Comparison of ENCODE assay signal across 1 cellular context in the genomic region with DNA sequence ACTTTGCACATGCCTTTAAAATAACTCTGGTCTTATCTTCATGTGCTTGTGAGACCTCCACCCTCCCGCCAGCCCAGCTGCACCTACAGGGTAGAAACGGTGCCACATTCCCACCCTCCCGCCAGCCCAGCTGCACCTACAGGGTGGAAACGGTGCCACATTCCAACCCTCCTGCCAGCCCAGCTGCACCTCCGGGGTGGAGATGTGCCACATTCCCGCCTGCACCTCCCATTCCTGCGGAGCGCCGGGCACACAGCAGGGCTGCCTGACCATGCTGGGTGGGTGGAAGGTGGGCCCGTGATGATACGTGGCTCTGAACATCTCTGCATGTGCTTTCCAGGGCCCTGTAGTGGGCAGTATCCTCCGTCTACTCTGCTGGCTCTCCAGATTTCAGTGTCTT.
TF ChIP-seq lines count a peak whose summit lies in the region.

No MANE protein-coding gene starts in this region.

TF ChIP-seq in H1, 55 proteins besides CTCF, POLR2A, EP300 and RAD21 (continued from another document):
- TF ChIP-seq GABPA (IDR thresholded peaks at IDR 0.05; ENCODE audit: borderline replicate concordance, insufficient read depth, low read length) (no peak), RBBP5 (IDR thresholded peaks at IDR 0.05; ENCODE audit: borderline replicate concordance, low read depth, low read length) (no peak), EZH2 (IDR thresholded peaks at IDR 0.05; ENCODE audit: low read depth, low read length, severe bottlenecking) (no peak), MAFK (IDR thresholded peaks at IDR 0.05; ENCODE audit: low read depth, low read length) (no peak)
